Comparison of ENCODE assay signal across 7 cellular contexts in the genomic region with DNA sequence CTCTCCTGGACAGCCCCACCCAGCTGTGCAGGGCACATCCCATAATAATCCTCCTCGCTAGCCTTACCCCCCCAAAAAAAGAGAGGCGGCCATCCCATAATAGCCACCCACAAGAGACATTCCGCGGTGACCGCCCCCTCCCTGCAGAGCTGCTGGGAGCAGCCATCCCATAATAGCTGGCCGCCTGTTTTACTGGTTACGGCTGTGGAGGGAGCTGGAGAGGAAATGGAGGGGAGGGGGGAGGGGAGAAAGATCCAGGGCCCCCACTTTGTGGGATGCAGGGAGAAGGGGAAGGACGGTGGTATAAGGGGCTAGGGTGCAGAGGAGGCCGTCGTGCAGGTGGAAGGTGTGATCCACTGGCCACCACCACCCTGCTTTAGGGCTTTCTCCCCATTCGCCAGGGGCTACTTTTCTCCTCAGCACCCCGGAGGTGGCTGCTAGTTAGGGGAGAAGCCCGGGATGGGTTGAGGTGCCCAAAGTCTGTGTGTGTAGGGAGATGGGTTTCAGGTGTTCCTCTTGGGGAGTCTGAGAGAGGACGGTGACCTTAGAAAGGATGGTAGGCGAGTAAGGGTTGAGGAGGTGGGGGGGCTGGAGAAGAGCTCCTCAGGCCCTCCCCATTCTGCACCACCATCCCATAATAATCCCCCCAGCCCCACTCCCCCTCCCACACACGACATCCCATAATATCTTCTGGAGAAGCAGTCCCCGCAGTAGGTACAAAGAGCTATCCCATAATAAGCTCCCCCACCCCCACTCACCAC. TPM values are rescaled to one million over a fixed set of nuclear protein-coding genes. Genes with fewer than 3 reads are reported as not detected.
DNase-seq lines count a peak whose midpoint lies in the region; ATAC-seq and TF ChIP-seq lines count a peak whose summit lies in the region.

No MANE protein-coding gene starts in this region.

- H3K4me3 ChIP-seq in GM12864 (ENCODE audit: low read depth, low read length) (no peak overlapping the region), mucosa of stomach (ENCODE audit: low read length) (peak overlapping the region; percentile 29), upper lobe of right lung (no peak overlapping the region)

- peaks cover 5% of the 10 kb centered on the region for H3K27me3 Mint-ChIP-seq in endothelial cell (ENCODE audit: unreplicated experiment)

- H3K9me3 ChIP-seq in mucosa of stomach (ENCODE audit: control insufficient read depth, low read length) (no peaks in the 10 kb centered on the region), upper lobe of right lung (no peaks in the 10 kb centered on the region)

- H3K9me3 Mint-ChIP-seq in endothelial cell (ENCODE audit: unreplicated experiment) = no peaks in the 10 kb centered on the region

- H3K36me3 ChIP-seq in mucosa of stomach (ENCODE audit: control insufficient read depth, insufficient read depth, low read length) (no peaks in the 10 kb centered on the region), upper lobe of right lung (no peaks in the 10 kb centered on the region)

- intact Hi-C loops in upper lobe of right lung (cut with DNase I) = no loop called here

- peak; percentile 44 for ATAC-seq in esophagus mucosa
- peak; percentile 51 for ATAC-seq in upper lobe of right lung

- peaks cover 4% of the 10 kb centered on the region for H3K36me3 Mint-ChIP-seq in endothelial cell (ENCODE audit: low read depth, unreplicated experiment)

- H3K27ac Mint-ChIP-seq in endothelial cell (ENCODE audit: unreplicated experiment) = no peak overlapping the region

- H3K4me3 Mint-ChIP-seq in endothelial cell (ENCODE audit: unreplicated experiment) = no peak overlapping the region

- H3K4me1 Mint-ChIP-seq in endothelial cell (ENCODE audit: unreplicated experiment) = peaks cover 38% of the 10 kb centered on the region

- H3K9ac ChIP-seq in mucosa of stomach (ENCODE audit: low read length) = peak overlapping the region; percentile 71

- DNase-seq in GM12864 (ENCODE audit: low read depth) = peak; percentile 61
- peak; percentile 88 for DNase-seq in NCI-H1436 (lab: John Stamatoyannopoulos, UW)
- DNase-seq in SW480 (ENCODE audit: low spot score) = peak; percentile 92
- DNase-seq in upper lobe of right lung = peak; percentile 87
- DNase-seq in endothelial cell (ENCODE audit: low spot score) = no peak

- TF ChIP-seq CTCF in GM12864 (IDR thresholded peaks at IDR 0.05; ENCODE audit: low read depth, low read length, missing control alignments) = no peak
- no peak for TF ChIP-seq CTCF in upper lobe of right lung (IDR thresholded peaks at IDR 0.05)
- no peak for TF ChIP-seq CTCF in endothelial cell (IDR thresholded peaks at IDR 0.05; ENCODE audit: unreplicated experiment)

- peak overlapping the region; percentile 92 for H3K27ac ChIP-seq in upper lobe of right lung

- H3K4me1 ChIP-seq in mucosa of stomach (ENCODE audit: control insufficient read depth, insufficient read depth, low read length) (peaks cover 31% of the 10 kb centered on the region), upper lobe of right lung (peaks cover 29% of the 10 kb centered on the region)

- no peaks in the 10 kb centered on the region for H3K27me3 ChIP-seq in mucosa of stomach (ENCODE audit: control insufficient read depth, insufficient read depth, low read length)
- H3K27me3 ChIP-seq in upper lobe of right lung = no peaks in the 10 kb centered on the region

RNA-seq across cellular contexts. Expression of gene CHD4, which starts 6.0 kb away (rescaled TPM):
- total RNA-seq in esophagus mucosa (119 TPM), upper lobe of right lung (160 TPM), endothelial cell (ENCODE audit: unreplicated experiment) (334 TPM)

RNA-seq across cellular contexts. Expression of gene LPAR5, which starts 22.6 kb away (rescaled TPM):
- total RNA-seq in esophagus mucosa (18.9 TPM), upper lobe of right lung (2.5 TPM), endothelial cell (ENCODE audit: unreplicated experiment) (2.7 TPM)

RNA-seq across cellular contexts. Expression of gene ACRBP, which starts 34.0 kb away (rescaled TPM):
- total RNA-seq in esophagus mucosa = 0.56 TPM
- 3.8 TPM for total RNA-seq in upper lobe of right lung
- total RNA-seq in endothelial cell (ENCODE audit: unreplicated experiment) = 19.3 TPM

RNA-seq across cellular contexts. Expression of gene NOP2, which starts 45.1 kb away (rescaled TPM):
- total RNA-seq in esophagus mucosa = 30.6 TPM
- 32.2 TPM for total RNA-seq in upper lobe of right lung
- 37.5 TPM for total RNA-seq in endothelial cell (ENCODE audit: unreplicated experiment)

RNA-seq across cellular contexts. Expression of gene ING4, which starts 49.7 kb away (rescaled TPM):
- total RNA-seq in esophagus mucosa = 15.4 TPM
- total RNA-seq in upper lobe of right lung = 38.0 TPM
- total RNA-seq in endothelial cell (ENCODE audit: unreplicated experiment) = 41.3 TPM
